Comparison of ENCODE assay signal across 8 cellular contexts in the genomic region with DNA sequence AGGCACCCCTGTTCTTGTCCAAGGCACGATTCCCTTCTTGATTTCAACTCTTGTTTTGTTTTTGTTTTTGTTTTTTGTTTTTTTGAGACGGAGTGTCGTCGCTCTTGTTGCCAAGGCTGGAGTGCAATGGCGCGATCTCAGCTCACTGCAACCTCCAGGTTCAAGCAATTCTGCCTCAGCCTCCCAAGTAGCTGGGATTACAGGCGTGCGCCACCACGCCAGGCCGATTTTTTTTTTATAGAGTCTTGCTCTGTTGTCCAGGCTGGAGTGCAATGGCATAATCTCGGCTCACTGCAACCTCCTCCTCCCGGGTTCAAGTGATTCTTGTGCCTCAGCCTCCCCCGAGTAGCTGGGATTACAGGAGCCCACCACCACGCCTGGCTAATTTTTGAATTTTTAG. TPM values are rescaled to one million over a fixed set of nuclear protein-coding genes. Genes with fewer than 3 reads are reported as not detected.
"Had no signal": no experiment of that assay in that cellular context is flagged by ENCODE, and none has a peak within 500 bp of the region (broad histone marks: within the 10 kb centered on the region; RNA-seq: fewer than 3 reads in every experiment).

No MANE protein-coding gene starts in this region.

RNA-seq across cellular contexts. Expression of a gene that starts 36.0 kb away (rescaled TPM):
- total RNA-seq: activated CD8-positive, alpha-beta T cell treated with anti-CD3 and anti-CD28 coated beads, Interleukin-2, amount 10 ng/mL, durations not matched to agents 7 days and 5 days; activated naive CD8-positive, alpha-beta T cell treated with anti-CD3 and anti-CD28 coated beads, Interleukin-2, amount 10 ng/mL, durations not matched to agents 7 days and 5 days; chondrocyte; left lobe of liver; pancreas; T-helper 17 cell; thyroid gland; WTC11 had no signal

RNA-seq across cellular contexts. Expression of a gene that starts 40.5 kb away (rescaled TPM):
- total RNA-seq: activated CD8-positive, alpha-beta T cell treated with anti-CD3 and anti-CD28 coated beads, Interleukin-2, amount 10 ng/mL, durations not matched to agents 7 days and 5 days; activated naive CD8-positive, alpha-beta T cell treated with anti-CD3 and anti-CD28 coated beads, Interleukin-2, amount 10 ng/mL, durations not matched to agents 7 days and 5 days had no signal

RNA-seq across cellular contexts. Expression of a gene that starts 41.8 kb away (rescaled TPM):
- total RNA-seq: activated CD8-positive, alpha-beta T cell treated with anti-CD3 and anti-CD28 coated beads, Interleukin-2, amount 10 ng/mL, durations not matched to agents 7 days and 5 days; activated naive CD8-positive, alpha-beta T cell treated with anti-CD3 and anti-CD28 coated beads, Interleukin-2, amount 10 ng/mL, durations not matched to agents 7 days and 5 days; T-helper 17 cell had no signal
